ENCODE assay signal across 9 cellular contexts in genomic region chr20:62133051-62133845, GRCh38. TPM values are rescaled to one million over a fixed set of nuclear protein-coding genes. Genes with fewer than 3 reads are reported as not detected.
DNase-seq lines count a peak whose midpoint lies in the region; TF ChIP-seq lines count a peak whose summit lies in the region.
"Had no signal": no experiment of that assay in that cellular context is flagged by ENCODE, and none has a peak within 500 bp of the region (broad histone marks: within the 10 kb centered on the region; RNA-seq: fewer than 3 reads in every experiment).

No MANE protein-coding gene starts in this region.

- no peaks in the 10 kb centered on the region for H3K9me3 ChIP-seq in BLaER1
- H3K9me3 ChIP-seq in esophagus muscularis mucosa, result no peaks in the 10 kb centered on the region
- H3K9me3 ChIP-seq in osteoblast (ENCODE audit: low read depth, low read length), result no peaks in the 10 kb centered on the region
- H3K9me3 ChIP-seq in OCI-LY7 (ENCODE audit: low read length), result no peaks in the 10 kb centered on the region

- TF ChIP-seq CTCF in esophagus muscularis mucosa (IDR thresholded peaks at IDR 0.05) (no peak), osteoblast (IDR thresholded peaks at IDR 0.05; ENCODE audit: extremely low read depth, low read depth, low read length) (no peak), OCI-LY7 (conservative IDR thresholded peaks at IDR 0.05; ENCODE audit: low read length) (no peak)

- H3K79me2 ChIP-seq in osteoblast (ENCODE audit: insufficient read depth, low read length) (peaks cover 32% of the 10 kb centered on the region), OCI-LY7 (ENCODE audit: insufficient read depth, low read depth, low read length) (no peaks in the 10 kb centered on the region)

- H3K4me2 ChIP-seq in BLaER1 (peak overlapping the region; percentile 100), osteoblast (ENCODE audit: insufficient read depth, low read length) (no peak overlapping the region), OCI-LY7 (ENCODE audit: low read length) (no peak overlapping the region)

- no peaks in the 10 kb centered on the region for H3K9me2 ChIP-seq in OCI-LY7 (ENCODE audit: insufficient read depth, low read length)

- TF ChIP-seq POLR2A in esophagus muscularis mucosa (IDR thresholded peaks at IDR 0.05; ENCODE audit: low read depth), result no peak

- H3K27ac ChIP-seq in BLaER1, result peak overlapping the region; percentile 89
- peak overlapping the region; percentile 54 to 69 (median 59) for H3K27ac ChIP-seq in esophagus muscularis mucosa (replicated peaks in 1 of 4)
- peak overlapping the region; percentile 71 for H3K27ac ChIP-seq in osteoblast (ENCODE audit: low read depth, low read length)
- no peak overlapping the region for H3K27ac ChIP-seq in OCI-LY7 (ENCODE audit: low read depth, low read length, poor library complexity, severe bottlenecking)

- WGBS in esophagus muscularis mucosa, result 85% methylated on average over 5 of the region's 29 CpGs

- DNase-seq in RPMI7951 (ENCODE audit: low read depth) (peak; percentile 28), esophagus muscularis mucosa (ENCODE audit: extremely low spot score) (no peak), osteoblast (ENCODE audit: insufficient read length, low spot score, missing footprints) (peak; percentile 94), OCI-LY7 (ENCODE audit: low spot score) (no peak), ureter (ENCODE audit: low spot score) (no peak), kidney glomerular epithelial cell (lab: John Stamatoyannopoulos, UW) (no peak), ACHN (no peak)
- DNase-seq: NCI-H524 had no signal

- CTCF ChIA-PET in OCI-LY7 (lab: Charles Lee; ENCODE audit: unreplicated experiment), result no interaction called here

- no peaks in the 10 kb centered on the region for H3K27me3 ChIP-seq in BLaER1
- no peaks in the 10 kb centered on the region for H3K27me3 ChIP-seq in esophagus muscularis mucosa
- H3K27me3 ChIP-seq in osteoblast (ENCODE audit: insufficient read depth, low read length), result no peaks in the 10 kb centered on the region

- H3K4me3 ChIP-seq in BLaER1, result peak overlapping the region; percentile 59
- no peak overlapping the region for H3K4me3 ChIP-seq in esophagus muscularis mucosa
- peak overlapping the region; percentile 19 for H3K4me3 ChIP-seq in osteoblast (ENCODE audit: insufficient read depth, low read length)
- H3K4me3 ChIP-seq in OCI-LY7 (ENCODE audit: low read depth, low read length, poor library complexity, severe bottlenecking), result no peak overlapping the region

- intact Hi-C loops in esophagus muscularis mucosa (cut with DNase I), result no loop called here
- intact Hi-C loops in OCI-LY7 (cut with micrococcal nuclease; ENCODE audit: unreplicated experiment), result no loop called here

- H3K4me1 ChIP-seq in BLaER1 (peaks cover 92% of the 10 kb centered on the region), esophagus muscularis mucosa (peaks cover 34 to 46% (median 38%) of the 10 kb centered on the region in 4 donors), osteoblast (ENCODE audit: insufficient read depth, low read length) (peaks cover 11% of the 10 kb centered on the region), OCI-LY7 (ENCODE audit: insufficient read depth, low read length, poor library complexity, severe bottlenecking) (peaks cover 19% of the 10 kb centered on the region)

- peak overlapping the region; percentile 75 for H3K9ac ChIP-seq in BLaER1

- POLR2A ChIA-PET in OCI-LY7 (lab: Charles Lee), result no interaction called here

- H4K20me1 ChIP-seq in BLaER1, result peaks cover 62% of the 10 kb centered on the region
- H4K20me1 ChIP-seq in osteoblast (ENCODE audit: insufficient read depth, low read length), result peaks cover 52% of the 10 kb centered on the region
- 0 out of 2 replicates have a peak, but pooled peaks cover 3% of the 10 kb centered on the region for H4K20me1 ChIP-seq in OCI-LY7 (ENCODE audit: insufficient read depth, low read length)

- no TSS peak for BruUV-seq in OCI-LY7 (replicated peaks; lab: Mats Ljungman, UMichigan)

- H3K36me3 ChIP-seq in BLaER1 (peaks cover 83% of the 10 kb centered on the region), esophagus muscularis mucosa (peaks cover 51 to 100% (median 97%) of the 10 kb centered on the region in 4 donors), osteoblast (ENCODE audit: insufficient read depth, low read length) (peaks cover 89% of the 10 kb centered on the region), OCI-LY7 (ENCODE audit: insufficient read depth, low read length) (peaks cover 100% of the 10 kb centered on the region)

- no peak for TF ChIP-seq EP300 in esophagus muscularis mucosa (IDR thresholded peaks at IDR 0.05)

- in situ Hi-C loops in ACHN (cut with HindIII; ENCODE audit: low pct_ligation_motif_present, low pct_unique_long_range_greater_than_20kb, low sequenced_read_pairs), result no loop called here

- H2AFZ ChIP-seq in osteoblast (ENCODE audit: low read length) (no peak overlapping the region), OCI-LY7 (ENCODE audit: low read length) (no peak overlapping the region)

RNA-seq across cellular contexts. Expression of gene PSMA7, which starts 9.9 kb away (rescaled TPM):
- 878 and 1,048 TPM in 2 replicates for total RNA-seq in RPMI7951 (2014; rRNA removed; shearing (Covaris generic))
- total RNA-seq in esophagus muscularis mucosa (100 to 1,000 TPM; 261 to 349 (median 304) TPM), osteoblast (208 and 215 TPM in 2 replicates), OCI-LY7 (2022) (223 and 266 TPM in 2 replicates), ureter (181 TPM)
- 247 and 362 TPM in 2 replicates for total RNA-seq in OCI-LY7 (2014; rRNA removed; shearing (Covaris generic))

RNA-seq across cellular contexts. Expression of gene SS18L1, which starts 10.3 kb away (rescaled TPM):
- total RNA-seq in RPMI7951 (2014; rRNA removed; shearing (Covaris generic)), result 8.6 and 10.7 TPM in 2 replicates
- total RNA-seq in esophagus muscularis mucosa, result 10 to 100 TPM in 2 of 4 donors, 1 to 10 TPM in 2; 9.1 to 13.3 (median 10.8) TPM
- 12.7 TPM in 2 replicates for total RNA-seq in osteoblast
- total RNA-seq in OCI-LY7 (2014; rRNA removed; shearing (Covaris generic)), result 13.0 and 17.0 TPM in 2 replicates
- total RNA-seq in OCI-LY7 (2022), result 16.8 and 17.7 TPM in 2 replicates
- 15.6 TPM for total RNA-seq in ureter

RNA-seq across cellular contexts. Expression of gene LSM14B, which starts 11.0 kb away (rescaled TPM):
- 39.4 and 39.9 TPM in 2 replicates for total RNA-seq in RPMI7951 (2014; rRNA removed; shearing (Covaris generic))
- 10 to 100 TPM; 24.9 to 38.8 (median 32.4) TPM for total RNA-seq in esophagus muscularis mucosa
- total RNA-seq in osteoblast, result 41.8 and 48.5 TPM in 2 replicates
- total RNA-seq in OCI-LY7 (2014; rRNA removed; shearing (Covaris generic)), result 44.7 and 54.2 TPM in 2 replicates
- total RNA-seq in OCI-LY7 (2022), result 53.7 and 54.4 TPM in 2 replicates
- 39.0 TPM for total RNA-seq in ureter

RNA-seq across cellular contexts. Expression of gene MTG2, which starts 49.6 kb away (rescaled TPM):
- total RNA-seq in RPMI7951 (2014; rRNA removed; shearing (Covaris generic)), result 21.1 and 28.1 TPM in 2 replicates
- 10 to 100 TPM; 21.6 to 26.5 (median 26.0) TPM for total RNA-seq in esophagus muscularis mucosa
- 22.1 and 25.0 TPM in 2 replicates for total RNA-seq in osteoblast
- 20.3 and 24.1 TPM in 2 replicates for total RNA-seq in OCI-LY7 (2014; rRNA removed; shearing (Covaris generic))
- total RNA-seq in OCI-LY7 (2022), result 37.5 and 38.6 TPM in 2 replicates
- total RNA-seq in ureter, result 35.5 TPM

Comparison
In these comparisons a context has a peak if more than half of its experiments do, and no peak if none do; other contexts are left out.
1. H3K4me3 ChIP-seq: peak in BLaER1 (single experiment) and osteoblast (single experiment); none in esophagus muscularis mucosa (0 of 4) and OCI-LY7 (single experiment).
2. DNase-seq: peak in RPMI7951 (single experiment) and osteoblast (single experiment); none in esophagus muscularis mucosa (single experiment), OCI-LY7 (single experiment), ureter (single experiment), kidney glomerular epithelial cell (single experiment) and ACHN (single experiment).